ENCODE assay signal across 26 cellular contexts in genomic region chr19:32416749-32417469, GRCh38. TPM values are rescaled to one million over a fixed set of nuclear protein-coding genes. Genes with fewer than 3 reads are reported as not detected.
DNase-seq lines count a peak whose midpoint lies in the region; ATAC-seq and TF ChIP-seq lines count a peak whose summit lies in the region.
"Had no signal": no experiment of that assay in that cellular context is flagged by ENCODE, and none has a peak within 500 bp of the region (broad histone marks: within the 10 kb centered on the region; RNA-seq: fewer than 3 reads in every experiment).

No MANE protein-coding gene starts in this region.

- H3K4me3 ChIP-seq in AG10803 (ENCODE audit: low read length) = no peak overlapping the region
- H3K4me3 ChIP-seq in astrocyte of the spinal cord (ENCODE audit: low read depth, low read length) = no peak overlapping the region
- H3K4me3 ChIP-seq in vagina = no peak overlapping the region
- H3K4me3 ChIP-seq: body of pancreas, right atrium auricular region, upper lobe of right lung had no signal

- no peak overlapping the region for H3K27ac ChIP-seq in vagina
- H3K27ac ChIP-seq: body of pancreas, right atrium auricular region, upper lobe of right lung had no signal

- H3K4me1 ChIP-seq in vagina = no peaks in the 10 kb centered on the region
- H3K4me1 ChIP-seq: body of pancreas, right atrium auricular region had no signal

- peaks cover 2% of the 10 kb centered on the region; the same call in 1 of the 2 replicates for H3K27me3 Mint-ChIP-seq in HFFc6 (ENCODE audit: insufficient read depth)
- H3K27me3 Mint-ChIP-seq: activated naive CD8-positive, alpha-beta T cell; activated T-helper 17 cell treated with anti-CD3 and anti-CD28 coated beads, Interleukin-2, amount 50 U/mL, for 72 hours; CD4-positive, CD25-positive, alpha-beta regulatory T cell; memory B cell; naive B cell; T-helper 17 cell had no signal

- H3K4me1 Mint-ChIP-seq in HFFc6 (ENCODE audit: low read depth) = peaks cover 23% of the 10 kb centered on the region

- peak; percentile 45 for DNase-seq in AG10803 (ENCODE audit: low read depth)
- DNase-seq in HFFc6 = no peak
- peak; percentile 24 for DNase-seq in astrocyte of the spinal cord (ENCODE audit: low read depth, low spot score)
- DNase-seq in medulla oblongata (ENCODE audit: extremely low spot score) = peak; percentile 12
- DNase-seq in vagina (ENCODE audit: extremely low spot score in 2 of 2) = no peak
- no peak for DNase-seq in SHP77 treated with DMSO at 0.1 percent for 48 hours (lab: John Stamatoyannopoulos, UW)
- no peak for DNase-seq in iPS-NIHi7 (ENCODE audit: extremely low spot score)
- DNase-seq: ACHN; activated CD4-positive, alpha-beta T cell treated with anti-CD3 and anti-CD28 coated beads, Interleukin-2, amount 50 U/mL, for 4 hours; activated CD8-positive, alpha-beta memory T cell treated with anti-CD3 and anti-CD28 coated beads, Interleukin-2, amount 50 U/mL, for 4 hours; body of pancreas; CD4-positive, CD25-positive, alpha-beta regulatory T cell; effector CD8-positive, alpha-beta T cell; glutamatergic neuron; left cardiac atrium; naive B cell; NCI-H510A; T-helper 17 cell; upper lobe of right lung had no signal

- intact Hi-C loops in vagina (cut with DNase I) = no loop called here

- in situ Hi-C loops in astrocyte of the spinal cord (cut with HindIII; ENCODE audit: low sequenced_read_pairs) = no loop called here

- TF ChIP-seq CTCF in AG10803 (conservative IDR thresholded peaks at IDR 0.05; ENCODE audit: low read length) (no peak), HFFc6 (IDR thresholded peaks at IDR 0.05) (no peak), astrocyte of the spinal cord (IDR thresholded peaks at IDR 0.05; ENCODE audit: low read depth, low read length) (no peak), vagina (IDR thresholded peaks at IDR 0.05) (no peak)

- no peaks in the 10 kb centered on the region for H3K27me3 ChIP-seq in vagina
- H3K27me3 ChIP-seq: body of pancreas, right atrium auricular region, upper lobe of right lung had no signal

- TF ChIP-seq POLR2A in vagina (IDR thresholded peaks at IDR 0.05) = no peak

- no peak overlapping the region for H3K4me3 Mint-ChIP-seq in HFFc6
- H3K4me3 Mint-ChIP-seq: activated naive CD8-positive, alpha-beta T cell; activated T-helper 17 cell treated with anti-CD3 and anti-CD28 coated beads, Interleukin-2, amount 50 U/mL, for 72 hours; CD4-positive, CD25-positive, alpha-beta regulatory T cell; memory B cell; T-helper 17 cell; WTC11 had no signal

- H3K9me3 ChIP-seq in vagina = no peaks in the 10 kb centered on the region
- H3K9me3 ChIP-seq: body of pancreas, right atrium auricular region, upper lobe of right lung had no signal

- peaks cover 0 to 9% of the 10 kb centered on the region in 2 donors for H3K36me3 ChIP-seq in vagina

- H3K9me3 Mint-ChIP-seq in HFFc6 = no peaks in the 10 kb centered on the region
- H3K9me3 Mint-ChIP-seq: activated T-helper 17 cell treated with anti-CD3 and anti-CD28 coated beads, Interleukin-2, amount 50 U/mL, for 72 hours; CD4-positive, CD25-positive, alpha-beta regulatory T cell; memory B cell; WTC11 had no signal

- peak overlapping the region; percentile 48; the same call in 1 of the 2 replicates for H3K27ac Mint-ChIP-seq in HFFc6
- H3K27ac Mint-ChIP-seq: activated naive CD8-positive, alpha-beta T cell; activated T-helper 17 cell treated with anti-CD3 and anti-CD28 coated beads, Interleukin-2, amount 50 U/mL, for 72 hours; memory B cell; T-helper 17 cell had no signal

- no peak for ATAC-seq in HG03097 (IDR thresholded peaks at IDR 0.05; ENCODE audit: low FRiP score, unreplicated experiment)
- ATAC-seq: activated T-helper 17 cell treated with anti-CD3 and anti-CD28 coated beads, Interleukin-2, amount 50 U/mL, for 72 hours; body of pancreas; Panc1; T-helper 17 cell; upper lobe of right lung; WTC11 had no signal

- H3K36me3 Mint-ChIP-seq in HFFc6 (ENCODE audit: low read depth) = peaks cover 38% of the 10 kb centered on the region

RNA-seq across cellular contexts. Expression of gene DPY19L3, which starts 11.3 kb away (rescaled TPM):
- total RNA-seq in HFFc6 (2021; fragmentation: NEBNext Ultra II Directional; extraction: Animal tissue kit (Norgen Biotek cat#: 25700)) = 10 to 100 TPM; 23.5 to 32.7 (median 26.5) TPM
- total RNA-seq in vagina = 10.3 TPM

Comparison
In these comparisons a context has a peak if more than half of its experiments do, and no peak if none do; other contexts are left out.
1. DNase-seq: peak in AG10803 (single experiment), astrocyte of the spinal cord (single experiment) and medulla oblongata (single experiment); none in HFFc6 (single experiment), vagina (0 of 2), SHP77 treated with DMSO at 0.1 percent for 48 hours (single experiment) and iPS-NIHi7 (single experiment).